In the genomic region with DNA sequence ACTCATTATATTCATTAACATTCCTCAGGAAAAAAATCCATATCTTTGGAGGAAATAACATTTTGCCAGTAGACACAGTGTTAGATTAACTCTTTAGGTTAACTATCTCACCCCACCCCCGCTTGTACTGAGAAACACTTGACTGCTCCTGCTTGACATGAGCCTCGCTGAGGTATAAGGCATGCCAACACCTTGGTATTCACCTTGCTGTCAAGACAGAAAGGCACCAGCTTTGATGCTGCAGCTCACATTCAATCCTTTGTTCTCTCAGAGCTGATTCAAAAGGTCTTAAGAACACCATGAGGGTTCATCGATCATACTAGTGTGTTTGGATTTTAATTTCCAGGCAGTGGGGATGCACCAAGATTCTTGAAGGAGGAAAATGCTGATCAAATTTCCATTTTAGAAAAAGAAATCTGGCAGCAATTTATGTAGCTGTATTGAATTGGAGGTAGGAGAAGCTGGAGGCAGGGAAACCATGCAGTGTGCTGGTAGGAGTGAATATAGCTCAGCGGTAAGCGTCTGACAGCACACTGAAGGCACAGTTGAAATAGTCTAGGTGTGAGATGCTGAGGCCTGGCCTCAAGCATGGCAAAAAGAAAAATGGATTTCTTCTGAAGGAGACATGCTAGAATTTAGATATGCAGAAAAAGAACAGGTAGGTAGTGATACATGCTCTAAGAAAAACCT, we compare ENCODE assay signal across 24 cellular contexts.
"Had no signal": no experiment of that assay in that cellular context is flagged by ENCODE, and none has a peak within 500 bp of the region (broad histone marks: within the 10 kb centered on the region; RNA-seq: fewer than 3 reads in every experiment).

No MANE protein-coding gene starts in this region.

- ATAC-seq: activated CD4-positive, CD25-positive, alpha-beta regulatory T cell treated with anti-CD3 and anti-CD28 coated beads, Interleukin-2, amount 50 U/mL, for 24 hours; activated CD8-positive, alpha-beta T cell treated with anti-CD3 and anti-CD28 coated beads for 36 hours; activated naive CD8-positive, alpha-beta T cell treated with anti-CD3 and anti-CD28 coated beads, Interleukin-2, amount 50 U/mL, for 24 hours; activated T-cell treated with anti-CD3 and anti-CD28 coated beads, Interleukin-2, amount 50 U/mL, for 4 hours; body of pancreas; esophagus mucosa; T-helper 17 cell had no signal

- H3K9me3 ChIP-seq: adrenal gland, body of pancreas, colonic mucosa had no signal

- H3K27me3 ChIP-seq: adrenal gland, body of pancreas, colonic mucosa had no signal

- DNase-seq: activated B cell treated with CpG ODN at 0.5 μM for 24 hours; activated CD4-positive, alpha-beta T cell treated with anti-CD3 and anti-CD28 coated beads for 48 hours; activated CD4-positive, alpha-beta T cell treated with anti-CD3 and anti-CD28 coated beads, Interleukin-2, amount 50 U/mL, for 1 hour; activated CD4-positive, alpha-beta T cell treated with anti-CD3 and anti-CD28 coated beads, Interleukin-2, amount 50 U/mL, for 48 hours; activated CD8-positive, alpha-beta memory T cell treated with anti-CD3 and anti-CD28 coated beads for 24 hours; activated effector memory CD4-positive, alpha-beta T cell treated with anti-CD3 and anti-CD28 coated beads, Interleukin-2, amount 50 U/mL, for 16 hours; activated naive CD8-positive, alpha-beta T cell treated with anti-CD3 and anti-CD28 coated beads for 36 hours; activated naive CD8-positive, alpha-beta T cell treated with anti-CD3 and anti-CD28 coated beads, Interleukin-2, amount 50 U/mL, for 24 hours; activated T-cell treated with anti-CD3 and anti-CD28 coated beads, Interleukin-2, amount 50 U/mL, for 4 hours; aorta; central memory CD4-positive, alpha-beta T cell; cerebellar nuclear complex; colonic mucosa; effector CD8-positive, alpha-beta T cell; T-helper 1 cell; T-helper 17 cell; T1000; WERI-Rb-1 had no signal

- H3K27ac ChIP-seq: adrenal gland, body of pancreas, colonic mucosa, epithelial cell of prostate, WERI-Rb-1 had no signal

- H3K36me3 ChIP-seq: adrenal gland, colonic mucosa, WERI-Rb-1 had no signal

- H3K4me1 ChIP-seq: adrenal gland, body of pancreas, colonic mucosa had no signal

- H3K4me3 ChIP-seq: adrenal gland, body of pancreas, colonic mucosa had no signal
